In genomic region chr2:73925853-73926492, GRCh38 we compare ENCODE assay signal across 1 cellular context.
TF ChIP-seq lines count a peak whose summit lies in the region.

No MANE protein-coding gene starts in this region.

TF ChIP-seq in A549, 52 proteins besides CTCF, POLR2A, EP300 and RAD21 (continued from another document):
- TF ChIP-seq REST (IDR thresholded peaks at IDR 0.05), result no peak
- no peak for TF ChIP-seq ATOH8 (CRISPR knock-in tag; IDR thresholded peaks at IDR 0.05; ENCODE audit: low read depth)
